Comparison of ENCODE assay signal across 17 cellular contexts in genomic region chr1:189616893-189617292, GRCh38.
A peak's percentile ranks its signal among the peaks of the same experiment; 100 is the strongest.
DNase-seq lines count a peak whose midpoint lies in the region; ATAC-seq, FAIRE-seq and TF ChIP-seq lines count a peak whose summit lies in the region.
"Had no signal": no experiment of that assay in that cellular context is flagged by ENCODE, and none has a peak within 500 bp of the region (broad histone marks: within the 10 kb centered on the region; RNA-seq: fewer than 3 reads in every experiment).

No MANE protein-coding gene starts in this region.

- no peak overlapping the region for H2AK5ac ChIP-seq in mesendoderm (ENCODE audit: low read length)

- 100% methylated on average over 3 of the region's 5 CpGs for WGBS in mesendoderm (ENCODE audit: extremely low coverage, insufficient coverage, low lambda C conversion rate)
- WGBS in esophagus muscularis mucosa, result 68% methylated on average over 5 of the region's 5 CpGs

- H3K27ac ChIP-seq in mesendoderm (ENCODE audit: low read depth, low read length) (no peak overlapping the region), esophagus muscularis mucosa (replicated peaks in 1 of 4) (no peak overlapping the region)

- H3K27me3 Mint-ChIP-seq in HFFc6 (ENCODE audit: insufficient read depth), result no peaks in the 10 kb centered on the region
- H3K27me3 Mint-ChIP-seq: B cell; central memory CD8-positive, alpha-beta T cell; IgD-negative memory B cell; progenitor cell of endocrine pancreas had no signal

- H3K4me3 ChIP-seq in cardiac fibroblast (replicated peaks in 1 of 2; ENCODE audit: low read depth in 2 of 2, low read length in 2 of 2) (no peak overlapping the region), mesendoderm (ENCODE audit: low read length) (no peak overlapping the region), esophagus muscularis mucosa (no peak overlapping the region)

- no peaks in the 10 kb centered on the region for H3K36me3 Mint-ChIP-seq in HFFc6 (ENCODE audit: low read depth)
- H3K36me3 Mint-ChIP-seq: IgD-negative memory B cell had no signal

- no peak overlapping the region for H3K4me3 Mint-ChIP-seq in HFFc6
- H3K4me3 Mint-ChIP-seq: B cell; central memory CD8-positive, alpha-beta T cell; IgD-negative memory B cell had no signal

- H3K23ac ChIP-seq in mesendoderm (ENCODE audit: low read length), result no peak overlapping the region

- H3K4me1 Mint-ChIP-seq in HFFc6 (ENCODE audit: low read depth), result no peaks in the 10 kb centered on the region
- H3K4me1 Mint-ChIP-seq: B cell; central memory CD8-positive, alpha-beta T cell; IgD-negative memory B cell had no signal

- no peak overlapping the region for H3K9ac ChIP-seq in mesendoderm (ENCODE audit: low read length)

- no peak overlapping the region for H3K4me2 ChIP-seq in mesendoderm (ENCODE audit: low read length)

- H3K27ac Mint-ChIP-seq in HFFc6, result no peak overlapping the region
- H3K27ac Mint-ChIP-seq: B cell, IgD-negative memory B cell, progenitor cell of endocrine pancreas had no signal

- no peak overlapping the region for H3K56ac ChIP-seq in mesendoderm (ENCODE audit: low read length)

- ATAC-seq in GM19351 (IDR thresholded peaks at IDR 0.05; ENCODE audit: unreplicated experiment), result no peak
- ATAC-seq: esophagus mucosa had no signal

- H4K8ac ChIP-seq in mesendoderm (ENCODE audit: low read depth, low read length), result no peak overlapping the region

- H4K5ac ChIP-seq in mesendoderm (ENCODE audit: low read length), result no peak overlapping the region

- H3K36me3 ChIP-seq in mesendoderm (ENCODE audit: control insufficient read depth, insufficient read depth, low read length) (no peaks in the 10 kb centered on the region), esophagus muscularis mucosa (no peaks in the 10 kb centered on the region)

- no peak for TF ChIP-seq POLR2A in esophagus muscularis mucosa (IDR thresholded peaks at IDR 0.05; ENCODE audit: low read depth)

- no peaks in the 10 kb centered on the region for H3K79me1 ChIP-seq in mesendoderm (ENCODE audit: low read length)

- H3K79me2 ChIP-seq in mesendoderm (ENCODE audit: control insufficient read depth, insufficient read depth, low read length), result no peaks in the 10 kb centered on the region

- H3K4me1 ChIP-seq in mesendoderm (ENCODE audit: control insufficient read depth, low read depth, low read length) (no peaks in the 10 kb centered on the region), esophagus muscularis mucosa (no peaks in the 10 kb centered on the region)

- peak; percentile 72 for FAIRE-seq in D721Med (lab: Jason Lieb, UNC)

- H3K9me3 Mint-ChIP-seq in HFFc6, result peaks cover 13% of the 10 kb centered on the region

- TF ChIP-seq EP300 in esophagus muscularis mucosa (IDR thresholded peaks at IDR 0.05), result no peak

- DNase-seq in D721Med (ENCODE audit: insufficient read length, low spot score), result no peak
- DNase-seq in NCI-H460 (ENCODE audit: extremely low read depth, low read depth), result peak; percentile 64
- peak; percentile 0 to 56 for DNase-seq in cardiac fibroblast (ENCODE audit: low read depth in 2 of 2)
- peak; percentile 23 for DNase-seq in mesendoderm
- DNase-seq in HFFc6, result no peak
- DNase-seq in T-helper 2 cell, result no peak
- DNase-seq in esophagus muscularis mucosa (ENCODE audit: extremely low spot score), result no peak
- DNase-seq: activated naive CD4-positive, alpha-beta T cell; NCI-H1436 treated with DMSO at 0.1 percent for 48 hours; SIG-M5; stimulated activated CD8-positive, alpha-beta memory T cell treated with anti-CD3 and anti-CD28 coated beads, Interleukin-4, amount 100 ng/mL, for 48 hours had no signal

- no peak overlapping the region for H2BK120ac ChIP-seq in mesendoderm (ENCODE audit: low read depth, low read length)

- no peak overlapping the region for H3K18ac ChIP-seq in mesendoderm (ENCODE audit: low read length)

- H3K27me3 ChIP-seq in mesendoderm (ENCODE audit: insufficient read depth, low read length, poor library complexity) (no peaks in the 10 kb centered on the region), esophagus muscularis mucosa (no peaks in the 10 kb centered on the region)

- TF ChIP-seq CTCF in D721Med (IDR thresholded peaks at IDR 0.05; ENCODE audit: insufficient read depth, missing control alignments) (no peak), cardiac fibroblast (IDR thresholded peaks at IDR 0.05; ENCODE audit: low read depth, low read length) (no peak), HFFc6 (IDR thresholded peaks at IDR 0.05) (no peak), esophagus muscularis mucosa (IDR thresholded peaks at IDR 0.05) (no peak)

- no peaks in the 10 kb centered on the region for H3K9me3 ChIP-seq in esophagus muscularis mucosa

- H2BK5ac ChIP-seq in mesendoderm (ENCODE audit: low read length), result no peak overlapping the region

- intact Hi-C loops in esophagus muscularis mucosa (cut with DNase I), result no loop called here

- H2BK15ac ChIP-seq in mesendoderm (replicated peaks; ENCODE audit: low read depth), result no peak overlapping the region

- H3K4ac ChIP-seq in mesendoderm (ENCODE audit: low read depth, low read length), result no peak overlapping the region

Comparison
In these comparisons a context has a peak if more than half of its experiments do, and no peak if none do; other contexts are left out.
1. DNase-seq: peak in NCI-H460 (single experiment), cardiac fibroblast (2 of 2) and mesendoderm (single experiment); none in D721Med (single experiment), HFFc6 (single experiment), T-helper 2 cell (0 of 5) and esophagus muscularis mucosa (single experiment).